ENCODE assay signal across 16 cellular contexts in genomic region chr15:98596885-98597343, GRCh38.
"Had no signal": no experiment of that assay in that cellular context is flagged by ENCODE, and none has a peak within 500 bp of the region (broad histone marks: within the 10 kb centered on the region; RNA-seq: fewer than 3 reads in every experiment).

No MANE protein-coding gene starts in this region.

- ATAC-seq: activated naive CD4-positive, alpha-beta T cell treated with anti-CD3 and anti-CD28 coated beads, Interleukin-2, amount 50 U/mL, for 72 hours; body of pancreas; gastroesophageal sphincter had no signal

- H3K9me3 ChIP-seq: body of pancreas, gastroesophageal sphincter, ovary, stomach, thyroid gland, vagina had no signal

- H3K27ac ChIP-seq: body of pancreas, gastroesophageal sphincter, ovary, stomach, thyroid gland, vagina had no signal

- H3K36me3 ChIP-seq: gastroesophageal sphincter, ovary, stomach, thyroid gland, vagina had no signal

- H3K4me3 ChIP-seq: body of pancreas, gastroesophageal sphincter, ovary, stomach, thyroid gland, vagina had no signal

- DNase-seq: activated CD4-positive, alpha-beta T cell treated with anti-CD3 and anti-CD28 coated beads, Interleukin-2, amount 50 U/mL, for 4 hours; activated CD4-positive, CD25-positive, alpha-beta regulatory T cell treated with anti-CD3 and anti-CD28 coated beads, Interleukin-2, amount 50 U/mL, for 72 hours; activated effector memory CD4-positive, alpha-beta T cell treated with anti-CD3 and anti-CD28 coated beads, Interleukin-2, amount 50 U/mL, for 16 hours; activated T-cell treated with anti-CD3 and anti-CD28 coated beads, Interleukin-2, amount 50 U/mL, for 24 hours; amniotic stem cell; body of pancreas; effector memory CD4-positive, alpha-beta T cell; kidney glomerular epithelial cell; ovary; stimulated activated CD4-positive, alpha-beta T cell treated with anti-CD3 and anti-CD28 coated beads, Interleukin-15, amount 100 ng/mL, for 24 hours; stimulated activated CD4-positive, alpha-beta T cell treated with anti-CD3 and anti-CD28 coated beads, Interleukin-4, amount 100 ng/mL, for 24 hours; stomach; thyroid gland had no signal

- H3K4me1 ChIP-seq: thyroid gland had no signal

- H3K27me3 ChIP-seq: body of pancreas, ovary, thyroid gland, vagina had no signal
